In genomic region chr5:41796061-41796460, GRCh38 we compare ENCODE assay signal across 31 cellular contexts.
DNase-seq lines count a peak whose midpoint lies in the region; ATAC-seq, FAIRE-seq and TF ChIP-seq lines count a peak whose summit lies in the region.
"Had no signal": no experiment of that assay in that cellular context is flagged by ENCODE, and none has a peak within 500 bp of the region (broad histone marks: within the 10 kb centered on the region; RNA-seq: fewer than 3 reads in every experiment).

No MANE protein-coding gene starts in this region.

- H2AK5ac ChIP-seq in mesenchymal stem cell (ENCODE audit: low read length, severe bottlenecking), result peak overlapping the region; percentile 90

- TF ChIP-seq CTCF in astrocyte (IDR thresholded peaks at IDR 0.05; ENCODE audit: insufficient read depth, low read depth, low read length), result no peak

- peak; percentile 23 for FAIRE-seq in astrocyte (lab: Jason Lieb, UNC)
- FAIRE-seq: A204.1, colon, kidney had no signal

- no peak overlapping the region for H3K4me3 Mint-ChIP-seq in activated naive CD4-positive, alpha-beta T cell treated with anti-CD3 and anti-CD28 coated beads, Interleukin-2, amount 50 U/mL, for 24 hours
- H3K4me3 Mint-ChIP-seq in activated naive CD4-positive, alpha-beta T cell treated with anti-CD3 and anti-CD28 coated beads for 36 hours, result no peak overlapping the region
- H3K4me3 Mint-ChIP-seq in astrocyte (ENCODE audit: unreplicated experiment), result no peak overlapping the region
- H3K4me3 Mint-ChIP-seq: activated CD8-positive, alpha-beta memory T cell treated with anti-CD3 and anti-CD28 coated beads, Interleukin-2, amount 10 ng/mL, durations not matched to agents 7 days and 5 days; activated naive CD8-positive, alpha-beta T cell treated with anti-CD3 and anti-CD28 coated beads, Interleukin-2, amount 10 ng/mL, durations not matched to agents 7 days and 5 days; activated T-helper 1 cell treated with anti-CD3 and anti-CD28 coated beads, Interleukin-12 subunit alpha, Interleukin-12 subunit beta, Interleukin-2, Interleukin-4 antibody, amounts not matched to agents 30 ng/mL and 10 ng/mL and 1 ng/mL, durations not matched to agents 14 hours and 24 hours and 36 hours; brain; H9; T-cell had no signal

- no peak overlapping the region for H4K91ac ChIP-seq in mesenchymal stem cell (ENCODE audit: low read length)

- intact Hi-C loops in activated naive CD4-positive, alpha-beta T cell treated with anti-CD3 and anti-CD28 coated beads for 36 hours (cut with micrococcal nuclease), result no loop called here

- H2BK15ac ChIP-seq in mesenchymal stem cell (ENCODE audit: low read depth, poor library complexity, severe bottlenecking), result no peak overlapping the region

- no peak for DNase-seq in activated naive CD4-positive, alpha-beta T cell treated with anti-CD3 and anti-CD28 coated beads for 36 hours
- DNase-seq in astrocyte (ENCODE audit: low read depth), result peak; percentile 41
- DNase-seq in mesenchymal stem cell, result no peak
- DNase-seq in SW480 (ENCODE audit: low spot score), result no peak
- no peak for DNase-seq in COR-L47 (lab: John Stamatoyannopoulos, UW)
- no peak for DNase-seq in Kasumi-1 (lab: John Stamatoyannopoulos, UW)
- DNase-seq: activated CD4-positive, alpha-beta T cell treated with anti-CD3 and anti-CD28 coated beads for 48 hours; activated CD8-positive, alpha-beta memory T cell treated with anti-CD3 and anti-CD28 coated beads, Interleukin-2, amount 10 ng/mL, durations not matched to agents 7 days and 5 days; activated naive CD8-positive, alpha-beta T cell treated with anti-CD3 and anti-CD28 coated beads, Interleukin-2, amount 10 ng/mL, durations not matched to agents 7 days and 5 days; BE2C; Caco-2; H9; kidney; lower lobe of right lung; NCI-H1930; NCI-H345; NCI-H82; Right ventricle myocardium superior; spleen; stimulated activated CD4-positive, alpha-beta T cell treated with anti-CD3 and anti-CD28 coated beads, Interleukin-4, amount 100 ng/mL, for 24 hours; stimulated activated naive CD4-positive, alpha-beta T cell treated with Interleukin-2 at 50 U/mL for 16 hours; T-cell had no signal

- no peaks in the 10 kb centered on the region for H3K79me2 ChIP-seq in astrocyte (ENCODE audit: insufficient read depth, low read length)

- no peak overlapping the region for H3K18ac ChIP-seq in mesenchymal stem cell (ENCODE audit: low read depth in 1 of 2, low read length in 2 of 2)

- H3K27ac ChIP-seq in astrocyte (ENCODE audit: low read depth, low read length), result peak overlapping the region; percentile 98
- H3K27ac ChIP-seq in mesenchymal stem cell (ENCODE audit: low read length, poor library complexity, severe bottlenecking), result no peak overlapping the region
- H3K27ac ChIP-seq: KMS-11, lower lobe of right lung, neutrophil, spleen had no signal

- H3K27ac Mint-ChIP-seq in activated naive CD4-positive, alpha-beta T cell treated with anti-CD3 and anti-CD28 coated beads, Interleukin-2, amount 50 U/mL, for 24 hours, result peak overlapping the region; percentile 71
- H3K27ac Mint-ChIP-seq in activated naive CD4-positive, alpha-beta T cell treated with anti-CD3 and anti-CD28 coated beads for 36 hours, result no peak overlapping the region
- H3K27ac Mint-ChIP-seq in astrocyte (ENCODE audit: unreplicated experiment), result peak overlapping the region; percentile 85
- H3K27ac Mint-ChIP-seq: activated CD8-positive, alpha-beta memory T cell treated with anti-CD3 and anti-CD28 coated beads, Interleukin-2, amount 10 ng/mL, durations not matched to agents 7 days and 5 days; activated naive CD8-positive, alpha-beta T cell treated with anti-CD3 and anti-CD28 coated beads, Interleukin-2, amount 10 ng/mL, durations not matched to agents 7 days and 5 days; activated T-helper 1 cell treated with anti-CD3 and anti-CD28 coated beads, Interleukin-12 subunit alpha, Interleukin-12 subunit beta, Interleukin-2, Interleukin-4 antibody, amounts not matched to agents 30 ng/mL and 10 ng/mL and 1 ng/mL, durations not matched to agents 14 hours and 24 hours and 36 hours; T-cell had no signal

- H3K27me3 Mint-ChIP-seq in activated naive CD4-positive, alpha-beta T cell treated with anti-CD3 and anti-CD28 coated beads, Interleukin-2, amount 50 U/mL, for 24 hours, result no peaks in the 10 kb centered on the region
- no peaks in the 10 kb centered on the region for H3K27me3 Mint-ChIP-seq in activated naive CD4-positive, alpha-beta T cell treated with anti-CD3 and anti-CD28 coated beads for 36 hours (ENCODE audit: low read depth)
- no peaks in the 10 kb centered on the region for H3K27me3 Mint-ChIP-seq in astrocyte (ENCODE audit: low read depth, unreplicated experiment)
- H3K27me3 Mint-ChIP-seq: activated CD8-positive, alpha-beta memory T cell treated with anti-CD3 and anti-CD28 coated beads, Interleukin-2, amount 10 ng/mL, durations not matched to agents 7 days and 5 days; activated naive CD8-positive, alpha-beta T cell treated with anti-CD3 and anti-CD28 coated beads, Interleukin-2, amount 10 ng/mL, durations not matched to agents 7 days and 5 days; brain; T-cell had no signal

- H3K4me3 ChIP-seq in astrocyte (ENCODE audit: insufficient read depth, low read depth, low read length) (no peak overlapping the region), mesenchymal stem cell (ENCODE audit: insufficient read depth in 1 of 2, low read depth in 1 of 2, low read length in 2 of 2) (no peak overlapping the region)
- H3K4me3 ChIP-seq: lower lobe of right lung, spleen, thoracic aorta had no signal

- H3K23ac ChIP-seq in mesenchymal stem cell (ENCODE audit: low read length in 2 of 2), result no peak overlapping the region

- H3K4me2 ChIP-seq in astrocyte (ENCODE audit: low read length) (peak overlapping the region; percentile 14), mesenchymal stem cell (ENCODE audit: low read length, poor library complexity, severe bottlenecking) (no peak overlapping the region)
- H3K4me2 ChIP-seq: KMS-11 had no signal

- H3K4me1 Mint-ChIP-seq in activated naive CD4-positive, alpha-beta T cell treated with anti-CD3 and anti-CD28 coated beads, Interleukin-2, amount 50 U/mL, for 24 hours, result no peaks in the 10 kb centered on the region
- H3K4me1 Mint-ChIP-seq in activated naive CD4-positive, alpha-beta T cell treated with anti-CD3 and anti-CD28 coated beads for 36 hours (ENCODE audit: low read depth), result peaks cover 3% of the 10 kb centered on the region
- peaks cover 41% of the 10 kb centered on the region for H3K4me1 Mint-ChIP-seq in astrocyte (ENCODE audit: low read depth, unreplicated experiment)

- peaks cover 36% of the 10 kb centered on the region for H3K36me3 Mint-ChIP-seq in activated naive CD4-positive, alpha-beta T cell treated with anti-CD3 and anti-CD28 coated beads, Interleukin-2, amount 50 U/mL, for 24 hours
- peaks cover 44% of the 10 kb centered on the region for H3K36me3 Mint-ChIP-seq in activated naive CD4-positive, alpha-beta T cell treated with anti-CD3 and anti-CD28 coated beads for 36 hours (ENCODE audit: low read depth)
- H3K36me3 Mint-ChIP-seq in astrocyte (ENCODE audit: low read depth, unreplicated experiment), result no peaks in the 10 kb centered on the region

- no peak overlapping the region for H3K14ac ChIP-seq in mesenchymal stem cell (ENCODE audit: low read length in 2 of 2)

- no peak overlapping the region for H3K4ac ChIP-seq in mesenchymal stem cell (ENCODE audit: low read depth in 1 of 2, low read length in 2 of 2)

- no peaks in the 10 kb centered on the region for H3K36me3 ChIP-seq in astrocyte (ENCODE audit: insufficient read depth, low read length)
- H3K36me3 ChIP-seq in mesenchymal stem cell (ENCODE audit: control insufficient read depth in 1 of 2, insufficient read depth in 2 of 2, low read depth in 1 of 2, low read length in 2 of 2), result peaks cover 0 to 31% of the 10 kb centered on the region in 2 experiments
- H3K36me3 ChIP-seq: BE2C, thoracic aorta had no signal

- no peak overlapping the region for H2BK12ac ChIP-seq in mesenchymal stem cell (ENCODE audit: low read length in 2 of 2)

- no peak overlapping the region for H4K8ac ChIP-seq in mesenchymal stem cell (ENCODE audit: low read length)

- H2BK5ac ChIP-seq in mesenchymal stem cell (ENCODE audit: low read depth, low read length, poor library complexity, severe bottlenecking), result no peak overlapping the region

- H3K9me3 ChIP-seq in astrocyte (ENCODE audit: insufficient read depth, low read depth, low read length) (no peaks in the 10 kb centered on the region), mesenchymal stem cell (ENCODE audit: control insufficient read depth, low read length) (no peaks in the 10 kb centered on the region)
- H3K9me3 ChIP-seq: BE2C, Caco-2, lower lobe of right lung, neutrophil, spleen, thoracic aorta had no signal

- no peaks in the 10 kb centered on the region for H4K20me1 ChIP-seq in astrocyte (ENCODE audit: insufficient read depth, low read length)

- H3K4me1 ChIP-seq in astrocyte (ENCODE audit: insufficient read depth, low read length) (peaks cover 39% of the 10 kb centered on the region), mesenchymal stem cell (ENCODE audit: control insufficient read depth, insufficient read depth, low read depth, low read length) (peaks cover 4% of the 10 kb centered on the region)
- H3K4me1 ChIP-seq: Caco-2, lower lobe of right lung, spleen had no signal

- ATAC-seq in GM21737 (IDR thresholded peaks at IDR 0.05; ENCODE audit: unreplicated experiment), result no peak
- ATAC-seq: activated CD8-positive, alpha-beta memory T cell treated with anti-CD3 and anti-CD28 coated beads, Interleukin-2, amount 10 ng/mL, durations not matched to agents 7 days and 5 days; lower lobe of right lung; T-cell had no signal

- H3K9me3 Mint-ChIP-seq in activated naive CD4-positive, alpha-beta T cell treated with anti-CD3 and anti-CD28 coated beads, Interleukin-2, amount 50 U/mL, for 24 hours, result no peaks in the 10 kb centered on the region
- no peaks in the 10 kb centered on the region for H3K9me3 Mint-ChIP-seq in activated naive CD4-positive, alpha-beta T cell treated with anti-CD3 and anti-CD28 coated beads for 36 hours
- H3K9me3 Mint-ChIP-seq in astrocyte (ENCODE audit: unreplicated experiment), result no peaks in the 10 kb centered on the region
- H3K9me3 Mint-ChIP-seq: activated naive CD8-positive, alpha-beta T cell treated with anti-CD3 and anti-CD28 coated beads, Interleukin-2, amount 10 ng/mL, durations not matched to agents 7 days and 5 days; activated T-helper 1 cell treated with anti-CD3 and anti-CD28 coated beads, Interleukin-12 subunit alpha, Interleukin-12 subunit beta, Interleukin-2, Interleukin-4 antibody, amounts not matched to agents 30 ng/mL and 10 ng/mL and 1 ng/mL, durations not matched to agents 14 hours and 24 hours and 36 hours; brain; H9; T-cell had no signal

- H3K27me3 ChIP-seq in astrocyte (ENCODE audit: insufficient read depth, low read length) (no peaks in the 10 kb centered on the region), mesenchymal stem cell (ENCODE audit: control insufficient read depth in 1 of 2, insufficient read depth in 1 of 2, low read length in 2 of 2) (no peaks in the 10 kb centered on the region)
- H3K27me3 ChIP-seq: BE2C, neutrophil, spleen had no signal

- H2AFZ ChIP-seq in astrocyte (ENCODE audit: low read depth, low read length) (no peak overlapping the region), mesenchymal stem cell (ENCODE audit: low read depth, low read length) (no peak overlapping the region)

- CTCF ChIA-PET in activated naive CD4-positive, alpha-beta T cell treated with anti-CD3 and anti-CD28 coated beads for 36 hours (lab: Charles Lee), result interaction anchor here (0.6 kb wide), 1 partner anchor 239 kb away, joined by 3 read pairs; no protein-coding TSS in a partner anchor

- no peak overlapping the region for H2BK120ac ChIP-seq in mesenchymal stem cell (ENCODE audit: low read depth, low read length)

- H3K79me1 ChIP-seq in mesenchymal stem cell (replicated peaks; ENCODE audit: low read length, poor library complexity, severe bottlenecking), result no peaks in the 10 kb centered on the region

- no peak overlapping the region for H3K9ac ChIP-seq in astrocyte (ENCODE audit: low read length)
- no peak overlapping the region for H3K9ac ChIP-seq in mesenchymal stem cell (ENCODE audit: low read length)
- H3K9ac ChIP-seq: KMS-11 had no signal
